Comparison of ENCODE assay signal across 9 cellular contexts in the genomic region with DNA sequence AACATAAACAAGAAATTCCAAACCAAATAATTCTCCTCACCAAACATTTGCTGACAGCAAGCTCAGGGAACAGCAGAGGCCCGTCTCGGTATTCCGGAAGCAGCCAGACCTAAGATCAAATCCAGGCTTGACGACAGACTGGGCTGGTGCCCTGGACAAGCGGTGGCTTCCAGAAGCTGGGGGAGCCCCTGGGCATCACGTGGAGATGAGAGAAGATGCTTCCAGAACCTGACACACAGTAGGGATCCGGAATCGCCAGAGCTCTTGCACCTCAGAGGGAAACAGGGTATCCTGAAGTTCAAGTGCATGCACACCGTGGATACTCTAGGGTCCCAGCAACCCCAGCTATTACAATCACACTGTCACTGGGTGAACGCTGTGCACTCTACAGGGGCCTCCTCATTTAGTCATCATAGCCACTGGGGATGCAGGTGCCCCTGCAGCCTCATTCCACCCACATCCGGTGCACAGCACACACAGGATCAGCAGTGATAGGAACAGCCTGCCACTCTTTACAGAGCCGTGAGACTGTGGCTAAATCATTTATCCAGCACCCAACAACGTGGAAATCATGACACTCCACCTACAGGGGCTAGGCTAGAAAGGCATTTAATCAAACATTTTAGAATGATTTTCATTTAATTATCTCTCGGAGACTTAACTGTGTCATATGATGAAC.
DNase-seq lines count a peak whose midpoint lies in the region; TF ChIP-seq lines count a peak whose summit lies in the region.
"Had no signal": no experiment of that assay in that cellular context is flagged by ENCODE, and none has a peak within 500 bp of the region (broad histone marks: within the 10 kb centered on the region; RNA-seq: fewer than 3 reads in every experiment).

No MANE protein-coding gene starts in this region.

- H3K9me3 Mint-ChIP-seq in CD14-positive monocyte (no peaks in the 10 kb centered on the region), chondrocyte (ENCODE audit: low read depth) (no peaks in the 10 kb centered on the region)

- H3K4me1 Mint-ChIP-seq in CD14-positive monocyte (peaks cover 33% of the 10 kb centered on the region), chondrocyte (ENCODE audit: low read depth) (peaks cover 17% of the 10 kb centered on the region)

- H3K4me3 Mint-ChIP-seq in CD14-positive monocyte (no peak overlapping the region), chondrocyte (ENCODE audit: unreplicated experiment) (no peak overlapping the region)

- H3K27me3 Mint-ChIP-seq in CD14-positive monocyte (ENCODE audit: low read depth in 3 of 3) (peaks cover 0 to 2% (median 0%) of the 10 kb centered on the region in 3 donors), chondrocyte (ENCODE audit: low read depth) (no peaks in the 10 kb centered on the region)

- peaks cover 20 to 22% of the 10 kb centered on the region in 2 donors for H3K36me3 Mint-ChIP-seq in CD14-positive monocyte
- H3K36me3 Mint-ChIP-seq in chondrocyte (ENCODE audit: low read depth) = no peaks in the 10 kb centered on the region

- peak overlapping the region in 3 of 7 donors; percentile 18 to 60 (median 58) for H3K27ac Mint-ChIP-seq in CD14-positive monocyte
- H3K27ac Mint-ChIP-seq in chondrocyte (ENCODE audit: unreplicated experiment) = no peak overlapping the region

- TF ChIP-seq CTCF in CD14-positive monocyte (IDR thresholded peaks at IDR 0.05) (no peak), chondrocyte (IDR thresholded peaks at IDR 0.05) (peak; percentile 20)

- intact Hi-C loops in CD14-positive monocyte (cut with micrococcal nuclease) = no loop called here

- DNase-seq in CD14-positive monocyte (ENCODE audit: low spot score) (peak; percentile 26), chondrocyte (ENCODE audit: low spot score) (peak; percentile 39), NCI-H1105 (lab: John Stamatoyannopoulos, UW) (no peak), NOMO-1 treated with DMSO at 0.1 percent for 48 hours (lab: John Stamatoyannopoulos, UW; ENCODE audit: unreplicated experiment) (no peak), MV-4-11 (lab: John Stamatoyannopoulos, UW) (no peak), retina (no peak)
- peak in 3 of 4 experiments; percentile 35 to 47 (median 38) for DNase-seq in activated CD4-positive, CD25-positive, alpha-beta regulatory T cell (lab: John Stamatoyannopoulos, UW)
- DNase-seq in stimulated activated CD4-positive, alpha-beta T cell treated with anti-CD3 and anti-CD28 coated beads, Interleukin-15, amount 100 ng/mL, for 24 hours = peak; percentile 79
- DNase-seq: MG63 had no signal

Comparison
In these comparisons a context has a peak if more than half of its experiments do, and no peak if none do; other contexts are left out.
1. DNase-seq: peak in CD14-positive monocyte (single experiment), activated CD4-positive, CD25-positive, alpha-beta regulatory T cell (3 of 4), chondrocyte (single experiment) and stimulated activated CD4-positive, alpha-beta T cell treated with anti-CD3 and anti-CD28 coated beads, Interleukin-15, amount 100 ng/mL, for 24 hours (single experiment); none in NCI-H1105 (single experiment), NOMO-1 treated with DMSO at 0.1 percent for 48 hours (single experiment), MV-4-11 (single experiment) and retina (single experiment).